In genomic region chr7:13017325-13017853, GRCh38 we compare ENCODE assay signal across 11 cellular contexts.
DNase-seq lines count a peak whose midpoint lies in the region; ATAC-seq and TF ChIP-seq lines count a peak whose summit lies in the region.
"Had no signal": no experiment of that assay in that cellular context is flagged by ENCODE, and none has a peak within 500 bp of the region (broad histone marks: within the 10 kb centered on the region; RNA-seq: fewer than 3 reads in every experiment).

No MANE protein-coding gene starts in this region.

- H2AK5ac ChIP-seq in mesenchymal stem cell (ENCODE audit: low read length, severe bottlenecking) = no peak overlapping the region

- no peak overlapping the region for H3K4me3 Mint-ChIP-seq in endothelial cell (ENCODE audit: unreplicated experiment)
- H3K4me3 Mint-ChIP-seq: CD4-positive, CD25-positive, alpha-beta regulatory T cell had no signal

- H3K36me3 Mint-ChIP-seq in endothelial cell (ENCODE audit: low read depth, unreplicated experiment) = no peaks in the 10 kb centered on the region
- H3K36me3 Mint-ChIP-seq: CD4-positive, CD25-positive, alpha-beta regulatory T cell had no signal

- H3K18ac ChIP-seq in mesenchymal stem cell (ENCODE audit: low read depth in 1 of 2, low read length in 2 of 2) = peak overlapping the region in 1 of 2 experiments; percentile 60

- H3K27me3 Mint-ChIP-seq in endothelial cell (ENCODE audit: unreplicated experiment) = no peaks in the 10 kb centered on the region
- H3K27me3 Mint-ChIP-seq: CD4-positive, CD25-positive, alpha-beta regulatory T cell had no signal

- H2BK120ac ChIP-seq in mesenchymal stem cell (ENCODE audit: low read depth, low read length) = no peak overlapping the region

- no peak for ATAC-seq in HG03095 (IDR thresholded peaks at IDR 0.05; ENCODE audit: unreplicated experiment)

- no peaks in the 10 kb centered on the region for H3K79me1 ChIP-seq in mesenchymal stem cell (replicated peaks; ENCODE audit: low read length, poor library complexity, severe bottlenecking)

- H3K9me3 ChIP-seq in mesenchymal stem cell (ENCODE audit: control insufficient read depth, low read length) = no peaks in the 10 kb centered on the region

- peak overlapping the region; percentile 89 for H3K27ac ChIP-seq in mesenchymal stem cell (ENCODE audit: low read length, poor library complexity, severe bottlenecking)

- no peak overlapping the region for H2BK15ac ChIP-seq in mesenchymal stem cell (ENCODE audit: low read depth, poor library complexity, severe bottlenecking)

- no peak overlapping the region for H4K91ac ChIP-seq in mesenchymal stem cell (ENCODE audit: low read length)

- no peak overlapping the region for H2BK12ac ChIP-seq in mesenchymal stem cell (ENCODE audit: low read length in 2 of 2)

- no peak for TF ChIP-seq CTCF in choroid plexus epithelial cell (conservative IDR thresholded peaks at IDR 0.05; ENCODE audit: low read depth, low read length)
- no peak for TF ChIP-seq CTCF in endothelial cell (IDR thresholded peaks at IDR 0.05; ENCODE audit: unreplicated experiment)

- peak overlapping the region; percentile 59 for H3K4me2 ChIP-seq in mesenchymal stem cell (ENCODE audit: low read length, poor library complexity, severe bottlenecking)

- H3K4me1 ChIP-seq in mesenchymal stem cell (ENCODE audit: control insufficient read depth, insufficient read depth, low read depth, low read length) = peaks cover 3% of the 10 kb centered on the region

- peak; percentile 25 for DNase-seq in AG08395 (ENCODE audit: low spot score)
- DNase-seq in LHCN-M2 (ENCODE audit: low read depth) = peak; percentile 76
- DNase-seq in choroid plexus epithelial cell (ENCODE audit: low read depth) = peak; percentile 86
- peak; percentile 80 for DNase-seq in mesenchymal stem cell
- no peak for DNase-seq in T-helper 2 cell
- no peak for DNase-seq in HUDEP-2 (lab: John Stamatoyannopoulos, UW; ENCODE audit: unreplicated experiment in 76 of 76)
- DNase-seq in endothelial cell (ENCODE audit: low spot score) = no peak
- DNase-seq: CD4-positive, CD25-positive, alpha-beta regulatory T cell; NCI-H345; substantia nigra had no signal

- H3K23ac ChIP-seq in mesenchymal stem cell (ENCODE audit: low read length in 2 of 2) = no peak overlapping the region

- H3K4me1 Mint-ChIP-seq in endothelial cell (ENCODE audit: unreplicated experiment) = peaks cover 4% of the 10 kb centered on the region
- H3K4me1 Mint-ChIP-seq: CD4-positive, CD25-positive, alpha-beta regulatory T cell had no signal

- H3K9ac ChIP-seq in mesenchymal stem cell (ENCODE audit: low read length) = no peak overlapping the region

- H3K27ac Mint-ChIP-seq in endothelial cell (ENCODE audit: unreplicated experiment) = no peak overlapping the region
- H3K27ac Mint-ChIP-seq: CD4-positive, CD25-positive, alpha-beta regulatory T cell had no signal

- H2AFZ ChIP-seq in mesenchymal stem cell (ENCODE audit: low read depth, low read length) = no peak overlapping the region

- H3K14ac ChIP-seq in mesenchymal stem cell (ENCODE audit: low read length in 2 of 2) = no peak overlapping the region

- no peak overlapping the region for H2BK5ac ChIP-seq in mesenchymal stem cell (ENCODE audit: low read depth, low read length, poor library complexity, severe bottlenecking)

- no peaks in the 10 kb centered on the region for H3K36me3 ChIP-seq in mesenchymal stem cell (ENCODE audit: control insufficient read depth in 1 of 2, insufficient read depth in 2 of 2, low read depth in 1 of 2, low read length in 2 of 2)

- H4K8ac ChIP-seq in mesenchymal stem cell (ENCODE audit: low read length) = peak overlapping the region; percentile 84

- peak overlapping the region in 1 of 2 experiments; percentile 13 for H3K4ac ChIP-seq in mesenchymal stem cell (ENCODE audit: low read depth in 1 of 2, low read length in 2 of 2)

- peak overlapping the region; percentile 19 for H3K4me3 ChIP-seq in choroid plexus epithelial cell (ENCODE audit: low read depth, low read length)
- no peak overlapping the region for H3K4me3 ChIP-seq in mesenchymal stem cell (ENCODE audit: insufficient read depth in 1 of 2, low read depth in 1 of 2, low read length in 2 of 2)

- WGBS in mesenchymal stem cell = 1% methylated on average over 4 of the region's 4 CpGs

- no peaks in the 10 kb centered on the region for H3K9me3 Mint-ChIP-seq in endothelial cell (ENCODE audit: unreplicated experiment)

- no peaks in the 10 kb centered on the region for H3K27me3 ChIP-seq in mesenchymal stem cell (ENCODE audit: control insufficient read depth in 1 of 2, insufficient read depth in 1 of 2, low read length in 2 of 2)

Comparison
In these comparisons a context has a peak if more than half of its experiments do, and no peak if none do; other contexts are left out.
1. DNase-seq: peak in AG08395 (single experiment), LHCN-M2 (single experiment), choroid plexus epithelial cell (single experiment) and mesenchymal stem cell (single experiment); none in T-helper 2 cell (0 of 5), HUDEP-2 (0 of 76) and endothelial cell (single experiment).